In the genomic region with DNA sequence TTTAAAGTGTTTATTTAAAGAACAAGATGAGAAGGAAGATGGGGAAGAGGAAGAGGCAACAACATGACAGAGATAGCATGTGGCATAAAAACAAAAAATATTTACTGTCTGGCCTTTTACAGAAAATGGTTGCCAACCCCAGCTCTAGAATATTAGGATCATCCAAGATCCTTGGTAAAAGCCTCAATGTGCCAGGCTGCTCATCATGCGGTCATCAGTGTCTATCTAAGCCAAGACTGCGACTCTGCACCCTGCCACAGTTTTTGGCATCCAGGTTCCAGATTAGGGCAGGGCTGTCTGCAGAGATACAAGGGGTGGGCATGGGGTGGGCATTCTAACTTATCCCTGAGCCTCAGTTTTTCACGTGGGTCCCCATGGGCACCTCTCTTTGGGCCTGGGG, we compare ENCODE assay signal across 10 cellular contexts. TPM values are rescaled to one million over a fixed set of nuclear protein-coding genes. Genes with fewer than 3 reads are reported as not detected.
"Had no signal": no experiment of that assay in that cellular context is flagged by ENCODE, and none has a peak within 500 bp of the region (broad histone marks: within the 10 kb centered on the region; RNA-seq: fewer than 3 reads in every experiment).

No MANE protein-coding gene starts in this region.

- H3K9me3 ChIP-seq: HAP-1 had no signal

- H3K27ac Mint-ChIP-seq: HFFc6, IgD-negative memory B cell had no signal

- H3K27ac ChIP-seq: GM23248, HL-60 had no signal

- H3K4me1 Mint-ChIP-seq: IgD-negative memory B cell had no signal

- DNase-seq: GM23248, GOT3, H7, HFFc6, KBM-7 had no signal

- H3K36me3 ChIP-seq: HAP-1 had no signal

- H3K4me1 ChIP-seq: HAP-1 had no signal

- H3K36me3 Mint-ChIP-seq: IgD-negative memory B cell had no signal

- H3K4me3 Mint-ChIP-seq: HFFc6, IgD-negative memory B cell had no signal

- H3K4me3 ChIP-seq: GM23248, HAP-1 had no signal

- ATAC-seq: HCT116, HepG2 had no signal

RNA-seq across cellular contexts. Expression of a gene that starts 46.9 kb away (rescaled TPM):
- total RNA-seq: HFFc6 had no signal
- polyA plus RNA-seq: IgD-negative memory B cell had no signal
